1 cellular context compared by ENCODE assay signal in the genomic region with DNA sequence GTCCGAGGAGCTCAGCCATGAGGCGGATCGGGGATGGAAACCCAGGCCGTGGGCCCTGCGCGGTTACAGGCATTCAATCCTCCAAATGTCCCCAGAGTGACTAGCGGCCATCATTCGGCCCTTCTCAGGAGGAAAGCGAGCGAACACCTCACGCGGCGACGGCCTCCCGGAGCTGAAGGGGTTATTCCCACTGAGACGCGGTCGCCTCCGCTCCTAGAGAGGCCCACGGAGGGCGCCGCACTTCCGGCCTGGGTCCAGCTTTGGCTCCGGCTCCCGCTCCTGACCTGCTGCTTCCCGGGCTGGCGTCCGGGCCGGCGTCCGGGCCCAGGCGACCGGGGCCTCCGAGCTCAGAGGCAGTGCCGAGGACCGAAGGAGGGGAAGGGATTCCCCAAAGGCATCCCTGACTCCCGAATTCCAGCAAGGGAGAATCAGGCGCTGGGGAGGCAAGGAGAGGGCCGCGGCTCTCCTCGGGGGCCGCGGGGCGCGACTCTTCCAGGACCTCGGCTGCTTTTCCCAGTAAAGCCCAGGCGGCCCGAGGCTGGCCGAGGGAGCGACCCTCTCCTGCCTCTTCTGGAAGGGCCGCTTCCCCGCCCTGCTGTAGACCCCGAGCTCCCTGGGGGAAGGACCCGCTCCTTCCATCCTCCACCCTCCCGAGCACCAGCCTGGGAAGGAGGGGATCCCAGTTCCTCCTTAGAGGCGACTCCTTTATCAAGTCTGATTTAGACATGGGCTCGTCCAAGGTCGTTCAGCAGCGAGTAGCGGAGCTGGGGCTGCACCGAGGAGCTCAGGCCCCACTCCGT.
TF ChIP-seq lines count a peak whose summit lies in the region.

No MANE protein-coding gene starts in this region.

TF ChIP-seq in HEK293, 187 proteins besides CTCF, POLR2A, EP300 and RAD21 (continued from another document and continues in another):
- no peak for TF ChIP-seq ZNF354C (tag by site-specific recombination; IDR thresholded peaks at IDR 0.05; ENCODE audit: borderline replicate concordance, low read depth)
- peak; percentile 44; the same call in 1 of the 2 replicates for TF ChIP-seq ZNF184 (tag by site-specific recombination; IDR thresholded peaks at IDR 0.05)
- TF ChIP-seq, protein P1, sequence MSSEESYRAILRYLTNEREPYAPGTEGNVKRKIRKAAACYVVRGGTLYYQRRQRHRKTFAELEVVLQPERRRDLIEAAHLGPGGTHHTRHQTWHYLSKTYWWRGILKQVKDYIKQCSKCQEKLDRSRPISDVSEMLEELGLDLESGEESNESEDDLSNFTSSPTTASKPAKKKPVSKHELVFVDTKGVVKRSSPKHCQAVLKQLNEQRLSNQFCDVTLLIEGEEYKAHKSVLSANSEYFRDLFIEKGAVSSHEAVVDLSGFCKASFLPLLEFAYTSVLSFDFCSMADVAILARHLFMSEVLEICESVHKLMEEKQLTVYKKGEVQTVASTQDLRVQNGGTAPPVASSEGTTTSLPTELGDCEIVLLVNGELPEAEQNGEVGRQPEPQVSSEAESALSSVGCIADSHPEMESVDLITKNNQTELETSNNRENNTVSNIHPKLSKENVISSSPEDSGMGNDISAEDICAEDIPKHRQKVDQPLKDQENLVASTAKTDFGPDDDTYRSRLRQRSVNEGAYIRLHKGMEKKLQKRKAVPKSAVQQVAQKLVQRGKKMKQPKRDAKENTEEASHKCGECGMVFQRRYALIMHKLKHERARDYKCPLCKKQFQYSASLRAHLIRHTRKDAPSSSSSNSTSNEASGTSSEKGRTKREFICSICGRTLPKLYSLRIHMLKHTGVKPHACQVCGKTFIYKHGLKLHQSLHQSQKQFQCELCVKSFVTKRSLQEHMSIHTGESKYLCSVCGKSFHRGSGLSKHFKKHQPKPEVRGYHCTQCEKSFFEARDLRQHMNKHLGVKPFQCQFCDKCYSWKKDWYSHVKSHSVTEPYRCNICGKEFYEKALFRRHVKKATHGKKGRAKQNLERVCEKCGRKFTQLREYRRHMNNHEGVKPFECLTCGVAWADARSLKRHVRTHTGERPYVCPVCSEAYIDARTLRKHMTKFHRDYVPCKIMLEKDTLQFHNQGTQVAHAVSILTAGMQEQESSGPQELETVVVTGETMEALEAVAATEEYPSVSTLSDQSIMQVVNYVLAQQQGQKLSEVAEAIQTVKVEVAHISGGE (tag by site-specific recombination; conservative IDR thresholded peaks at IDR 0.05; ENCODE audit: low read depth): peak; percentile 97
- no peak for TF ChIP-seq HOXA7 (CRISPR knock-in tag; IDR thresholded peaks at IDR 0.05; ENCODE audit: borderline replicate concordance)
- peak; percentile 94 for TF ChIP-seq ZBTB17 (tag by site-specific recombination; IDR thresholded peaks at IDR 0.05)
- no peak for TF ChIP-seq ZNF433 (tag by site-specific recombination; IDR thresholded peaks at IDR 0.05; ENCODE audit: low read depth)
- TF ChIP-seq ZNF311 (tag by site-specific recombination; IDR thresholded peaks at IDR 0.05; ENCODE audit: borderline replicate concordance): no peak
- peak; percentile 80 for TF ChIP-seq YY2 (tag by site-specific recombination; IDR thresholded peaks at IDR 0.05)
- no peak for TF ChIP-seq ZNF132 (tag by site-specific recombination; IDR thresholded peaks at IDR 0.05; ENCODE audit: borderline replicate concordance)
- peak; percentile 100 for TF ChIP-seq ZNF335 (tag by site-specific recombination; conservative IDR thresholded peaks at IDR 0.05)
- peak; percentile 52; the same call in 1 of the 2 replicates for TF ChIP-seq ZBTB21 (tag by site-specific recombination; IDR thresholded peaks at IDR 0.05)
- peak; percentile 84 for TF ChIP-seq ZNF341 (tag by site-specific recombination; IDR thresholded peaks at IDR 0.05; ENCODE audit: low read depth)
- no peak for TF ChIP-seq ZNF266 (tag by site-specific recombination; IDR thresholded peaks at IDR 0.05; ENCODE audit: low read depth)
- TF ChIP-seq, protein P2, sequence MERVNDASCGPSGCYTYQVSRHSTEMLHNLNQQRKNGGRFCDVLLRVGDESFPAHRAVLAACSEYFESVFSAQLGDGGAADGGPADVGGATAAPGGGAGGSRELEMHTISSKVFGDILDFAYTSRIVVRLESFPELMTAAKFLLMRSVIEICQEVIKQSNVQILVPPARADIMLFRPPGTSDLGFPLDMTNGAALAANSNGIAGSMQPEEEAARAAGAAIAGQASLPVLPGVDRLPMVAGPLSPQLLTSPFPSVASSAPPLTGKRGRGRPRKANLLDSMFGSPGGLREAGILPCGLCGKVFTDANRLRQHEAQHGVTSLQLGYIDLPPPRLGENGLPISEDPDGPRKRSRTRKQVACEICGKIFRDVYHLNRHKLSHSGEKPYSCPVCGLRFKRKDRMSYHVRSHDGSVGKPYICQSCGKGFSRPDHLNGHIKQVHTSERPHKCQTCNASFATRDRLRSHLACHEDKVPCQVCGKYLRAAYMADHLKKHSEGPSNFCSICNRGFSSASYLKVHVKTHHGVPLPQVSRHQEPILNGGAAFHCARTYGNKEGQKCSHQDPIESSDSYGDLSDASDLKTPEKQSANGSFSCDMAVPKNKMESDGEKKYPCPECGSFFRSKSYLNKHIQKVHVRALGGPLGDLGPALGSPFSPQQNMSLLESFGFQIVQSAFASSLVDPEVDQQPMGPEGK (tag by site-specific recombination; IDR thresholded peaks at IDR 0.05): peak; percentile 77; the same call in 1 of the 2 replicates
- no peak for TF ChIP-seq MZF1 (tag by site-specific recombination; IDR thresholded peaks at IDR 0.05; ENCODE audit: borderline replicate concordance)
- no peak for TF ChIP-seq MEIS1 (CRISPR knock-in tag; IDR thresholded peaks at IDR 0.05; ENCODE audit: borderline replicate concordance)
- TF ChIP-seq ZNF223 (tag by site-specific recombination; IDR thresholded peaks at IDR 0.05): no peak
- TF ChIP-seq, protein P3, sequence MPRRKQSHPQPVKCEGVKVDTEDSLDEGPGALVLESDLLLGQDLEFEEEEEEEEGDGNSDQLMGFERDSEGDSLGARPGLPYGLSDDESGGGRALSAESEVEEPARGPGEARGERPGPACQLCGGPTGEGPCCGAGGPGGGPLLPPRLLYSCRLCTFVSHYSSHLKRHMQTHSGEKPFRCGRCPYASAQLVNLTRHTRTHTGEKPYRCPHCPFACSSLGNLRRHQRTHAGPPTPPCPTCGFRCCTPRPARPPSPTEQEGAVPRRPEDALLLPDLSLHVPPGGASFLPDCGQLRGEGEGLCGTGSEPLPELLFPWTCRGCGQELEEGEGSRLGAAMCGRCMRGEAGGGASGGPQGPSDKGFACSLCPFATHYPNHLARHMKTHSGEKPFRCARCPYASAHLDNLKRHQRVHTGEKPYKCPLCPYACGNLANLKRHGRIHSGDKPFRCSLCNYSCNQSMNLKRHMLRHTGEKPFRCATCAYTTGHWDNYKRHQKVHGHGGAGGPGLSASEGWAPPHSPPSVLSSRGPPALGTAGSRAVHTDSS (tag by site-specific recombination; IDR thresholded peaks at IDR 0.05): peak; percentile 15; the same call in 1 of the 2 replicates
- TF ChIP-seq ZNF138 (tag by site-specific recombination; IDR thresholded peaks at IDR 0.05; ENCODE audit: borderline replicate concordance): no peak
- no peak for TF ChIP-seq ZNF658 (tag by site-specific recombination; IDR thresholded peaks at IDR 0.05)
- TF ChIP-seq ZNF707 (tag by site-specific recombination; IDR thresholded peaks at IDR 0.05): no peak
- TF ChIP-seq, protein P4, sequence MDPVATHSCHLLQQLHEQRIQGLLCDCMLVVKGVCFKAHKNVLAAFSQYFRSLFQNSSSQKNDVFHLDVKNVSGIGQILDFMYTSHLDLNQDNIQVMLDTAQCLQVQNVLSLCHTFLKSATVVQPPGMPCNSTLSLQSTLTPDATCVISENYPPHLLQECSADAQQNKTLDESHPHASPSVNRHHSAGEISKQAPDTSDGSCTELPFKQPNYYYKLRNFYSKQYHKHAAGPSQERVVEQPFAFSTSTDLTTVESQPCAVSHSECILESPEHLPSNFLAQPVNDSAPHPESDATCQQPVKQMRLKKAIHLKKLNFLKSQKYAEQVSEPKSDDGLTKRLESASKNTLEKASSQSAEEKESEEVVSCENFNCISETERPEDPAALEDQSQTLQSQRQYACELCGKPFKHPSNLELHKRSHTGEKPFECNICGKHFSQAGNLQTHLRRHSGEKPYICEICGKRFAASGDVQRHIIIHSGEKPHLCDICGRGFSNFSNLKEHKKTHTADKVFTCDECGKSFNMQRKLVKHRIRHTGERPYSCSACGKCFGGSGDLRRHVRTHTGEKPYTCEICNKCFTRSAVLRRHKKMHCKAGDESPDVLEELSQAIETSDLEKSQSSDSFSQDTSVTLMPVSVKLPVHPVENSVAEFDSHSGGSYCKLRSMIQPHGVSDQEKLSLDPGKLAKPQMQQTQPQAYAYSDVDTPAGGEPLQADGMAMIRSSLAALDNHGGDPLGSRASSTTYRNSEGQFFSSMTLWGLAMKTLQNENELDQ (tag by site-specific recombination; IDR thresholded peaks at IDR 0.05; ENCODE audit: low read depth): no peak
- TF ChIP-seq, protein P5, sequence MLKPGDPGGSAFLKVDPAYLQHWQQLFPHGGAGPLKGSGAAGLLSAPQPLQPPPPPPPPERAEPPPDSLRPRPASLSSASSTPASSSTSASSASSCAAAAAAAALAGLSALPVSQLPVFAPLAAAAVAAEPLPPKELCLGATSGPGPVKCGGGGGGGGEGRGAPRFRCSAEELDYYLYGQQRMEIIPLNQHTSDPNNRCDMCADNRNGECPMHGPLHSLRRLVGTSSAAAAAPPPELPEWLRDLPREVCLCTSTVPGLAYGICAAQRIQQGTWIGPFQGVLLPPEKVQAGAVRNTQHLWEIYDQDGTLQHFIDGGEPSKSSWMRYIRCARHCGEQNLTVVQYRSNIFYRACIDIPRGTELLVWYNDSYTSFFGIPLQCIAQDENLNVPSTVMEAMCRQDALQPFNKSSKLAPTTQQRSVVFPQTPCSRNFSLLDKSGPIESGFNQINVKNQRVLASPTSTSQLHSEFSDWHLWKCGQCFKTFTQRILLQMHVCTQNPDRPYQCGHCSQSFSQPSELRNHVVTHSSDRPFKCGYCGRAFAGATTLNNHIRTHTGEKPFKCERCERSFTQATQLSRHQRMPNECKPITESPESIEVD (tag by site-specific recombination; IDR thresholded peaks at IDR 0.05): no peak
- TF ChIP-seq ZNF521 (tag by site-specific recombination; IDR thresholded peaks at IDR 0.05): no peak
- no peak; the same call in 1 of the 2 replicates for TF ChIP-seq MYNN (tag by site-specific recombination; IDR thresholded peaks at IDR 0.05; ENCODE audit: borderline replicate concordance)
- TF ChIP-seq GFI1B (tag by site-specific recombination; IDR thresholded peaks at IDR 0.05): 0 out of 2 replicates have a peak, but pooled peaks have one; percentile 26
- TF ChIP-seq, protein P6, sequence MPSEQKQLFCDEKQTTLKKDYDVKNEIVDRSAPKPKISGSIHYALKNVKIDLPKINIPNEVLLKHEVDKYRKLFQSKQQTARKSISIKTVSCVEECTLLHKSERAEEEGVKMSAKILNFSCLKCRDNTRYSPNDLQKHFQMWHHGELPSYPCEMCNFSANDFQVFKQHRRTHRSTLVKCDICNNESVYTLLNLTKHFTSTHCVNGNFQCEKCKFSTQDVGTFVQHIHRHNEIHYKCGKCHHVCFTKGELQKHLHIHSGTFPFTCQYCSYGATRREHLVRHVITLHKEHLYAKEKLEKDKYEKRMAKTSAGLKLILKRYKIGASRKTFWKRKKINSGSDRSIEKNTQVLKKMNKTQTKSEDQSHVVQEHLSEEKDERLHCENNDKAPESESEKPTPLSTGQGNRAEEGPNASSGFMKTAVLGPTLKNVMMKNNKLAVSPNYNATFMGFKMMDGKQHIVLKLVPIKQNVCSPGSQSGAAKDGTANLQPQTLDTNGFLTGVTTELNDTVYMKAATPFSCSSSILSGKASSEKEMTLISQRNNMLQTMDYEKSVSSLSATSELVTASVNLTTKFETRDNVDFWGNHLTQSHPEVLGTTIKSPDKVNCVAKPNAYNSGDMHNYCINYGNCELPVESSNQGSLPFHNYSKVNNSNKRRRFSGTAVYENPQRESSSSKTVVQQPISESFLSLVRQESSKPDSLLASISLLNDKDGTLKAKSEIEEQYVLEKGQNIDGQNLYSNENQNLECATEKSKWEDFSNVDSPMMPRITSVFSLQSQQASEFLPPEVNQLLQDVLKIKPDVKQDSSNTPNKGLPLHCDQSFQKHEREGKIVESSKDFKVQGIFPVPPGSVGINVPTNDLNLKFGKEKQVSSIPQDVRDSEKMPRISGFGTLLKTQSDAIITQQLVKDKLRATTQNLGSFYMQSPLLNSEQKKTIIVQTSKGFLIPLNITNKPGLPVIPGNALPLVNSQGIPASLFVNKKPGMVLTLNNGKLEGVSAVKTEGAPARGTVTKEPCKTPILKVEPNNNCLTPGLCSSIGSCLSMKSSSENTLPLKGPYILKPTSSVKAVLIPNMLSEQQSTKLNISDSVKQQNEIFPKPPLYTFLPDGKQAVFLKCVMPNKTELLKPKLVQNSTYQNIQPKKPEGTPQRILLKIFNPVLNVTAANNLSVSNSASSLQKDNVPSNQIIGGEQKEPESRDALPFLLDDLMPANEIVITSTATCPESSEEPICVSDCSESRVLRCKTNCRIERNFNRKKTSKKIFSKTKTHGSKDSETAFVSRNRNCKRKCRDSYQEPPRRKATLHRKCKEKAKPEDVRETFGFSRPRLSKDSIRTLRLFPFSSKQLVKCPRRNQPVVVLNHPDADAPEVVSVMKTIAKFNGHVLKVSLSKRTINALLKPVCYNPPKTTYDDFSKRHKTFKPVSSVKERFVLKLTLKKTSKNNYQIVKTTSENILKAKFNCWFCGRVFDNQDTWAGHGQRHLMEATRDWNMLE (tag by site-specific recombination; conservative IDR thresholded peaks at IDR 0.05; ENCODE audit: low read depth): peak; percentile 81
- TF ChIP-seq ZNF558 (tag by site-specific recombination; IDR thresholded peaks at IDR 0.05): no peak
- TF ChIP-seq, protein P7, sequence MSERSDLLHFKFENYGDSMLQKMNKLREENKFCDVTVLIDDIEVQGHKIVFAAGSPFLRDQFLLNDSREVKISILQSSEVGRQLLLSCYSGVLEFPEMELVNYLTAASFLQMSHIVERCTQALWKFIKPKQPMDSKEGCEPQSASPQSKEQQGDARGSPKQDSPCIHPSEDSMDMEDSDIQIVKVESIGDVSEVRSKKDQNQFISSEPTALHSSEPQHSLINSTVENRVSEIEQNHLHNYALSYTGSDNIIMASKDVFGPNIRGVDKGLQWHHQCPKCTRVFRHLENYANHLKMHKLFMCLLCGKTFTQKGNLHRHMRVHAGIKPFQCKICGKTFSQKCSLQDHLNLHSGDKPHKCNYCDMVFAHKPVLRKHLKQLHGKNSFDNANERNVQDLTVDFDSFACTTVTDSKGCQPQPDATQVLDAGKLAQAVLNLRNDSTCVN (tag by site-specific recombination; optimal IDR thresholded peaks at IDR 0.05): peak; percentile 57
- TF ChIP-seq, protein P8, sequence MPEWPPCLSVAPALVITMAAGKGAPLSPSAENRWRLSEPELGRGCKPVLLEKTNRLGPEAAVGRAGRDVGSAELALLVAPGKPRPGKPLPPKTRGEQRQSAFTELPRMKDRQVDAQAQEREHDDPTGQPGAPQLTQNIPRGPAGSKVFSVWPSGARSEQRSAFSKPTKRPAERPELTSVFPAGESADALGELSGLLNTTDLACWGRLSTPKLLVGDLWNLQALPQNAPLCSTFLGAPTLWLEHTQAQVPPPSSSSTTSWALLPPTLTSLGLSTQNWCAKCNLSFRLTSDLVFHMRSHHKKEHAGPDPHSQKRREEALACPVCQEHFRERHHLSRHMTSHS (tag by site-specific recombination; IDR thresholded peaks at IDR 0.05): no peak
